Comparison of ENCODE assay signal across 8 cellular contexts in genomic region chr17:50200447-50201225, GRCh38. TPM values are rescaled to one million over a fixed set of nuclear protein-coding genes. Genes with fewer than 3 reads are reported as not detected.
DNase-seq lines count a peak whose midpoint lies in the region; ATAC-seq and TF ChIP-seq lines count a peak whose summit lies in the region.

No MANE protein-coding gene starts in this region.

- POLR2A ChIA-PET in RWPE1 (lab: Yijun Ruan, JAX; ENCODE audit: low non-redundant PET): interaction anchor here (0.6 to 0.7 kb wide), 2 partner anchors 87 to 88 kb away, joined by 3 to 6 read pairs; no protein-coding TSS in a partner anchor

- TF ChIP-seq CTCF in BE2C (IDR thresholded peaks at IDR 0.05; ENCODE audit: low read depth, low read length) (peak; percentile 98), RWPE1 (conservative IDR thresholded peaks at IDR 0.05; ENCODE audit: low read depth) (peak; percentile 100), fibroblast of villous mesenchyme (IDR thresholded peaks at IDR 0.05; ENCODE audit: insufficient read depth, low read depth, low read length) (peak; percentile 84), neural cell (IDR thresholded peaks at IDR 0.05; ENCODE audit: poor library complexity, severe bottlenecking) (peak; percentile 100)

- no peak overlapping the region for H3K4me2 ChIP-seq in neural cell (ENCODE audit: low read length)

- H3K27ac Mint-ChIP-seq in stimulated activated naive CD8-positive, alpha-beta T cell treated with anti-CD3 and anti-CD28 coated beads, Interleukin-15, amount 100 ng/mL, for 72 hours: peak overlapping the region; percentile 65 to 86

- peak; percentile 63 for ATAC-seq in GM19351 (IDR thresholded peaks at IDR 0.05; ENCODE audit: unreplicated experiment)
- ATAC-seq in stimulated activated naive CD8-positive, alpha-beta T cell treated with anti-CD3 and anti-CD28 coated beads, Interleukin-15, amount 100 ng/mL, for 72 hours: peak; percentile 82

- peak overlapping the region; percentile 93 for H3K27ac ChIP-seq in RWPE1
- no peak overlapping the region for H3K27ac ChIP-seq in neural cell (ENCODE audit: low read length)

- DNase-seq in BE2C (peak; percentile 86), KBM-7 (peak; percentile 90), RWPE1 (ENCODE audit: low spot score) (peak; percentile 87), fibroblast of villous mesenchyme (ENCODE audit: low read depth) (peak; percentile 93)
- DNase-seq in activated effector memory CD4-positive, alpha-beta T cell treated with Interleukin-2 at 50 U/mL for 16 hours: peak; percentile 72
- DNase-seq in stimulated activated naive CD8-positive, alpha-beta T cell treated with anti-CD3 and anti-CD28 coated beads, Interleukin-15, amount 100 ng/mL, for 72 hours: peak; percentile 81 to 85

- H3K4me1 ChIP-seq in BE2C: peaks cover 3% of the 10 kb centered on the region; the same call in 1 of the 2 replicates

- H3K9me3 ChIP-seq in BE2C: no peaks in the 10 kb centered on the region
- no peaks in the 10 kb centered on the region for H3K9me3 ChIP-seq in neural cell (ENCODE audit: low read length)

- no peaks in the 10 kb centered on the region for H3K79me2 ChIP-seq in neural cell (replicated peaks; ENCODE audit: insufficient read depth, low read length)

- peak; percentile 99 for TF ChIP-seq RAD21 in neural cell (conservative IDR thresholded peaks at IDR 0.05)

- H3K27me3 Mint-ChIP-seq in stimulated activated naive CD8-positive, alpha-beta T cell treated with anti-CD3 and anti-CD28 coated beads, Interleukin-15, amount 100 ng/mL, for 72 hours: peaks cover 70% of the 10 kb centered on the region

- no peaks in the 10 kb centered on the region for H3K9me2 ChIP-seq in neural cell (ENCODE audit: insufficient read depth, low read length)

- CTCF ChIA-PET in RWPE1 (lab: Yijun Ruan, JAX): interaction anchor here (0.6 to 5.7 kb wide), 38 partner anchors 14 to 301 kb away, joined by 3 to 104 read pairs (median 4); partner anchors contain the start of genes LRRC59, RSAD1 and TMEM92

- H3K4me3 ChIP-seq in BE2C (ENCODE audit: low read depth, low read length) (peak overlapping the region; percentile 46), fibroblast of villous mesenchyme (ENCODE audit: low read depth, low read length) (peak overlapping the region; percentile 100), neural cell (ENCODE audit: low read length) (peak overlapping the region; percentile 66)

- H3K27me3 ChIP-seq in BE2C (peaks cover 9% of the 10 kb centered on the region), neural cell (ENCODE audit: insufficient read depth, low read depth, low read length) (peaks cover 42% of the 10 kb centered on the region)

- peaks cover 30% of the 10 kb centered on the region for H3K4me1 Mint-ChIP-seq in stimulated activated naive CD8-positive, alpha-beta T cell treated with anti-CD3 and anti-CD28 coated beads, Interleukin-15, amount 100 ng/mL, for 72 hours

- in situ Hi-C loops in KBM-7 (cut with MboI; ENCODE audit: low pct_unique_long_range_greater_than_20kb, low sequenced_read_pairs): no loop called here

- H3K9me3 Mint-ChIP-seq in stimulated activated naive CD8-positive, alpha-beta T cell treated with anti-CD3 and anti-CD28 coated beads, Interleukin-15, amount 100 ng/mL, for 72 hours: no peaks in the 10 kb centered on the region

- TF ChIP-seq EP300 in neural cell (conservative IDR thresholded peaks at IDR 0.05; ENCODE audit: poor library complexity, severe bottlenecking): no peak

- H4K20me1 ChIP-seq in neural cell (ENCODE audit: insufficient read depth): no peaks in the 10 kb centered on the region

- H2AFZ ChIP-seq in neural cell (ENCODE audit: low read depth, low read length): peak overlapping the region; percentile 45

- H3F3A ChIP-seq in neural cell (ENCODE audit: insufficient read depth, low read length, poor library complexity, severe bottlenecking): no peaks in the 10 kb centered on the region

- H3K36me3 ChIP-seq in BE2C: no peaks in the 10 kb centered on the region
- no peaks in the 10 kb centered on the region for H3K36me3 ChIP-seq in neural cell (ENCODE audit: insufficient read depth, low read length)

- H3K4me3 Mint-ChIP-seq in stimulated activated naive CD8-positive, alpha-beta T cell treated with anti-CD3 and anti-CD28 coated beads, Interleukin-15, amount 100 ng/mL, for 72 hours: peak overlapping the region; percentile 86 to 93

- peak overlapping the region; percentile 26 for H3K9ac ChIP-seq in neural cell (ENCODE audit: low read length)

TF ChIP-seq in neural cell, 6 proteins besides CTCF, POLR2A, EP300 and RAD21:
- no peak for TF ChIP-seq EZH2 (IDR thresholded peaks at IDR 0.05; ENCODE audit: borderline replicate concordance, insufficient read depth, low read length, poor library complexity, severe bottlenecking)
- peak; percentile 100 for TF ChIP-seq SMC3 (conservative IDR thresholded peaks at IDR 0.05; ENCODE audit: poor library complexity)
TF ChIP-seq in neural cell: peak in this region for 1.

RNA-seq across cellular contexts. Expression of gene COL1A1, which starts 0.8 kb away (rescaled TPM):
- 0.80 TPM for polyA plus RNA-seq in BE2C (2012; ENCODE audit: insufficient read depth, insufficient read length, low read depth)
- total RNA-seq in fibroblast of villous mesenchyme: 2,749 and 5,894 TPM in 2 replicates
- polyA plus RNA-seq in neural cell: 0.14 TPM in 1 of 2 replicates, not detected in the other
- 0.46 and 0.73 TPM in 2 replicates for polyA minus RNA-seq in neural cell

RNA-seq across cellular contexts. Expression of gene SGCA, which starts 34.8 kb away (rescaled TPM):
- polyA plus RNA-seq in BE2C (2012; ENCODE audit: insufficient read depth, insufficient read length, low read depth): 0.65 TPM
- total RNA-seq in fibroblast of villous mesenchyme: 0.32 TPM in 1 of 2 replicates, not detected in the other
- polyA plus RNA-seq in neural cell: 0.43 TPM in 1 of 2 replicates, not detected in the other
- polyA minus RNA-seq in neural cell: not detected in 2 replicates

RNA-seq across cellular contexts. Expression of gene PPP1R9B, which starts 50.2 kb away (rescaled TPM):
- polyA plus RNA-seq in BE2C (2012; ENCODE audit: insufficient read depth, insufficient read length, low read depth): 190 TPM
- total RNA-seq in fibroblast of villous mesenchyme: 38.7 and 47.1 TPM in 2 replicates
- 29.2 and 30.5 TPM in 2 replicates for polyA plus RNA-seq in neural cell
- 56.8 and 70.1 TPM in 2 replicates for polyA minus RNA-seq in neural cell

Comparison
In these comparisons a context has a peak if more than half of its experiments do, and no peak if none do; other contexts are left out.
1. H3K4me3 ChIP-seq: peak in every context shown above with its lines; median percentile 100 in fibroblast of villous mesenchyme; 66 in neural cell; 46 in BE2C.